Comparison of ENCODE assay signal across 9 cellular contexts in the genomic region with DNA sequence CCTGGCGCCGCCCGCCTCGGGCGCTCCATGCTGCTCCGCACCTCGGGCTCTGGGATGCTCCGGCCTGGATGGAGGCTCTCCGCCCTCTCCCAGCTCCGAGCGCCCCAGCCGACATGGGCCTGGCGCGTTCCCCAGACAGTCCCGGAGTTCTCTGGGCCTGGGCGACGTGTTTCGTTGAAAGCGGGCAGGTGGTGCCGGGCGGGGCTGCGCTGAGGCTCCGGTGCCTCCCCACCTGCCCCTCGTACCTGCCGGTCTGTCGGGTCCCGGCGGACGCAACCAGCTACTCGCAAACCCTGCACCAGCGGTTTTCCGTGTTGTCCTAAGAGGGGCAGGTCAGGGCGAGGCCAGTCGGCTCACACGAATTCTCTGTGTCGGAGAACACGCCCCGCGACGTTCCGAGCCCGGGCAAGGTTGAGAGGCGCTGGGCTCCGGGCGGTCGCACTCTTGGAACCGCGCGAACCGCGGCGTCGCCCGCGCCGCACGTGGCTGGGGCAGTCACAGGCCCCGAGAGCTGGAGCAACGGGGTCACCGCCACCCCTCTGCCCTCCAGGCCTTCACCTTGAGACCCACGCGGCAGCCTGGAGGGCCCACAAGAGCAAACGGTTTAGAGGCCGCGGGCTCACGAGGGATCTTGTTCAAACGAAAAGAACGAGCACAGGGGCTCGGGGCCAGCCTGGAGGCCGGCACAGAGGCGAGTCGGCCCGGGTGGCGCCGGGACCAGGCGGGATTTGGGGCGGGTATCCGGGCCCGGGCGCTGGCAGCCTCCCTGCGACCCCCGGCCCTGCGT. TPM values are rescaled to one million over a fixed set of nuclear protein-coding genes. Genes with fewer than 3 reads are reported as not detected.
DNase-seq lines count a peak whose midpoint lies in the region; ATAC-seq and TF ChIP-seq lines count a peak whose summit lies in the region.
"Had no signal": no experiment of that assay in that cellular context is flagged by ENCODE, and none has a peak within 500 bp of the region (broad histone marks: within the 10 kb centered on the region; RNA-seq: fewer than 3 reads in every experiment).

No MANE protein-coding gene starts in this region.

- no peaks in the 10 kb centered on the region for H3K9me3 ChIP-seq in RWPE2 (ENCODE audit: severe bottlenecking)

- ATAC-seq in RWPE2 (ENCODE audit: low read depth): no peak
- ATAC-seq in GM21529 (IDR thresholded peaks at IDR 0.05; ENCODE audit: unreplicated experiment): no peak
- no peak for ATAC-seq in omental fat pad (ENCODE audit: low FRiP score)

- TF ChIP-seq CTCF in RWPE2 (IDR thresholded peaks at IDR 0.05; ENCODE audit: poor library complexity, severe bottlenecking) (no peak), fibroblast of the aortic adventitia (IDR thresholded peaks at IDR 0.05; ENCODE audit: insufficient read depth, low read length) (no peak), omental fat pad (IDR thresholded peaks at IDR 0.05) (no peak)

- no peaks in the 10 kb centered on the region for H3K4me1 ChIP-seq in RWPE2 (ENCODE audit: insufficient read depth, poor library complexity, severe bottlenecking)

- H3K36me3 ChIP-seq in RWPE2 (ENCODE audit: low read depth): no peaks in the 10 kb centered on the region

- H3K4me3 ChIP-seq in RWPE2 (ENCODE audit: severe bottlenecking) (peak overlapping the region; percentile 9), fibroblast of the aortic adventitia (ENCODE audit: low read depth, low read length) (peak overlapping the region; percentile 50)

- H3K27me3 ChIP-seq in RWPE2 (ENCODE audit: insufficient read depth, poor library complexity, severe bottlenecking): peaks cover 18% of the 10 kb centered on the region

- H3K27ac ChIP-seq in RWPE2 (ENCODE audit: poor library complexity, severe bottlenecking): no peak overlapping the region

- DNase-seq in COLO668 (lab: John Stamatoyannopoulos, UW; ENCODE audit: unreplicated experiment) (peak; percentile 52), RWPE2 (ENCODE audit: low spot score) (no peak), fibroblast of the aortic adventitia (ENCODE audit: low read depth) (no peak), retina (peak; percentile 78), SW480 (ENCODE audit: low spot score) (no peak), H4 (ENCODE audit: low spot score) (no peak), omental fat pad (ENCODE audit: low spot score) (no peak)

RNA-seq across cellular contexts. Expression of gene SIX2, which starts 4.2 kb away (rescaled TPM):
- total RNA-seq in fibroblast of the aortic adventitia (ENCODE audit: low replicate concordance): 2.9 and 8.3 TPM in 2 replicates
- total RNA-seq in H4 (2014; rRNA removed; shearing (Covaris generic)): 0.06 and 0.52 TPM in 2 replicates
- 10 to 100 TPM in 3 of 4 donors, 1 to 10 TPM in 1; 3.6 to 26.3 (median 12.7) TPM for total RNA-seq in omental fat pad
- total RNA-seq: T-helper 2 cell treated with Interferon-gamma antibody and Interleukin-4, amounts not matched to agents 100 ng/mL and 5 ng/mL, for 36 hours had no signal

Comparison
In these comparisons a context has a peak if more than half of its experiments do, and no peak if none do; other contexts are left out.
1. DNase-seq: peak in COLO668 (single experiment) and retina (single experiment); none in RWPE2 (single experiment), fibroblast of the aortic adventitia (single experiment), SW480 (single experiment), H4 (single experiment) and omental fat pad (single experiment).